ENCODE assay signal across 9 cellular contexts in genomic region chr16:50274771-50275415, GRCh38. TPM values are rescaled to one million over a fixed set of nuclear protein-coding genes. Genes with fewer than 3 reads are reported as not detected.
A peak's percentile ranks its signal among the peaks of the same experiment; 100 is the strongest.
DNase-seq lines count a peak whose midpoint lies in the region; ATAC-seq and TF ChIP-seq lines count a peak whose summit lies in the region.
"Had no signal": no experiment of that assay in that cellular context is flagged by ENCODE, and none has a peak within 500 bp of the region (broad histone marks: within the 10 kb centered on the region; RNA-seq: fewer than 3 reads in every experiment).

No MANE protein-coding gene starts in this region.

- ATAC-seq in GM21423 (IDR thresholded peaks at IDR 0.05; ENCODE audit: unreplicated experiment) (peak; percentile 1), mucosa of descending colon (peak; percentile 3), GM19395 (IDR thresholded peaks at IDR 0.05; ENCODE audit: unreplicated experiment) (no peak)

- TF ChIP-seq CTCF in mucosa of descending colon (IDR thresholded peaks at IDR 0.05) (no peak), GM10248 (IDR thresholded peaks at IDR 0.05; ENCODE audit: control extremely low read depth, extremely low read depth, low read depth, missing control alignments) (no peak)

- H3K4me3 Mint-ChIP-seq in activated T-helper 2 cell treated with anti-CD3 and anti-CD28 coated beads, Interferon-gamma antibody, Interleukin-2, Interleukin-4, amounts not matched to agents 10 μg/mL and 5 μg/mL and 100 μg/mL, durations not matched to agents 14 hours and 24 hours and 36 hours (ENCODE audit: low read depth) = peak overlapping the region; percentile 92

- peaks cover 0 to 33% (median 0%) of the 10 kb centered on the region in 11 experiments; a peak in 7 of 22 replicates for H4K20me1 ChIP-seq in BLaER1 treated with 17β-estradiol and CSF1 and Interleukin-3, amounts not matched to agents 10 nM and 100 nM

- no peak for DNase-seq in activated T-helper 2 cell treated with anti-CD3 and anti-CD28 coated beads, Interferon-gamma antibody, Interleukin-2, Interleukin-4, amounts not matched to agents 10 μg/mL and 5 μg/mL and 100 μg/mL, durations not matched to agents 14 hours and 24 hours and 36 hours (ENCODE audit: low spot score)
- DNase-seq in mucosa of descending colon = peak in 2 of 3 donors; percentile 23 to 47
- no peak for DNase-seq in glomerular visceral epithelial cell (ENCODE audit: extremely low spot score)
- no peak for DNase-seq in GM10248 (ENCODE audit: extremely low spot score)
- no peak for DNase-seq in NCI-H187 (lab: John Stamatoyannopoulos, UW)

- peaks cover 64% of the 10 kb centered on the region for H3K4me1 Mint-ChIP-seq in activated T-helper 2 cell treated with anti-CD3 and anti-CD28 coated beads, Interferon-gamma antibody, Interleukin-2, Interleukin-4, amounts not matched to agents 10 μg/mL and 5 μg/mL and 100 μg/mL, durations not matched to agents 14 hours and 24 hours and 36 hours (ENCODE audit: low read depth)

- peaks cover 0 to 18% (median 0%) of the 10 kb centered on the region in 11 experiments; a peak in 5 of 22 replicates for H3K36me3 ChIP-seq in BLaER1 treated with 17β-estradiol and CSF1 and Interleukin-3, amounts not matched to agents 10 nM and 100 nM
- no peaks in the 10 kb centered on the region for H3K36me3 ChIP-seq in mucosa of descending colon (ENCODE audit: low read depth)
- H3K36me3 ChIP-seq: HAP-1 had no signal

- CTCF ChIA-PET in GM10248 (lab: Yijun Ruan, JAX) = interaction anchor here (1.0 to 4.8 kb wide), 24 partner anchors 9 to 532 kb away, joined by 3 to 26 read pairs (median 6); partner anchors contain the start of genes CNEP1R1 and HEATR3

- no peaks in the 10 kb centered on the region for H3K9me3 Mint-ChIP-seq in activated T-helper 2 cell treated with anti-CD3 and anti-CD28 coated beads, Interferon-gamma antibody, Interleukin-2, Interleukin-4, amounts not matched to agents 10 μg/mL and 5 μg/mL and 100 μg/mL, durations not matched to agents 14 hours and 24 hours and 36 hours

- peak overlapping the region; percentile 91 to 100 (median 99) for H3K4me2 ChIP-seq in BLaER1 treated with 17β-estradiol and CSF1 and Interleukin-3, amounts not matched to agents 10 nM and 100 nM

- peaks cover 49% of the 10 kb centered on the region for H3K36me3 Mint-ChIP-seq in activated T-helper 2 cell treated with anti-CD3 and anti-CD28 coated beads, Interferon-gamma antibody, Interleukin-2, Interleukin-4, amounts not matched to agents 10 μg/mL and 5 μg/mL and 100 μg/mL, durations not matched to agents 14 hours and 24 hours and 36 hours (ENCODE audit: low read depth)

- H3K27me3 Mint-ChIP-seq in activated T-helper 2 cell treated with anti-CD3 and anti-CD28 coated beads, Interferon-gamma antibody, Interleukin-2, Interleukin-4, amounts not matched to agents 10 μg/mL and 5 μg/mL and 100 μg/mL, durations not matched to agents 14 hours and 24 hours and 36 hours (ENCODE audit: low read depth) = no peaks in the 10 kb centered on the region

- peak overlapping the region; percentile 50 to 73 (median 64) for H3K4me3 ChIP-seq in BLaER1 treated with 17β-estradiol and CSF1 and Interleukin-3, amounts not matched to agents 10 nM and 100 nM
- H3K4me3 ChIP-seq in mucosa of descending colon = no peak overlapping the region
- H3K4me3 ChIP-seq: HAP-1 had no signal

- intact Hi-C loops in activated T-helper 2 cell treated with anti-CD3 and anti-CD28 coated beads, Interferon-gamma antibody, Interleukin-2, Interleukin-4, amounts not matched to agents 10 μg/mL and 5 μg/mL and 100 μg/mL, durations not matched to agents 14 hours and 24 hours and 36 hours (cut with micrococcal nuclease) = loop anchor here (5.0 kb wide), 1 partner anchor 123 kb away; the partner anchor contains the start of gene TENT4B
- intact Hi-C loops in mucosa of descending colon (cut with DNase I, micrococcal nuclease) = no loop called here

- peaks cover 78 to 98% (median 95%) of the 10 kb centered on the region in 10 experiments for H3K4me1 ChIP-seq in BLaER1 treated with 17β-estradiol and CSF1 and Interleukin-3, amounts not matched to agents 10 nM and 100 nM
- H3K4me1 ChIP-seq in mucosa of descending colon (ENCODE audit: low read depth) = peaks cover 11% of the 10 kb centered on the region

- POLR2A ChIA-PET in GM10248 (lab: Yijun Ruan, JAX) = interaction anchor here (0.5 to 1.5 kb wide), 3 partner anchors 7 to 34 kb away, joined by 3 to 6 read pairs (median 3); no protein-coding TSS in a partner anchor

- peak overlapping the region; percentile 86 to 98 (median 94) for H3K9ac ChIP-seq in BLaER1 treated with 17β-estradiol and CSF1 and Interleukin-3, amounts not matched to agents 10 nM and 100 nM

- peak overlapping the region; percentile 92 to 100 (median 98) for H3K27ac ChIP-seq in BLaER1 treated with 17β-estradiol and CSF1 and Interleukin-3, amounts not matched to agents 10 nM and 100 nM

- no peaks in the 10 kb centered on the region for H3K27me3 ChIP-seq in BLaER1 treated with 17β-estradiol and CSF1 and Interleukin-3, amounts not matched to agents 10 nM and 100 nM

- H3K27ac Mint-ChIP-seq in activated T-helper 2 cell treated with anti-CD3 and anti-CD28 coated beads, Interferon-gamma antibody, Interleukin-2, Interleukin-4, amounts not matched to agents 10 μg/mL and 5 μg/mL and 100 μg/mL, durations not matched to agents 14 hours and 24 hours and 36 hours = peak overlapping the region; percentile 98

- no peaks in the 10 kb centered on the region for H3K9me3 ChIP-seq in BLaER1 treated with 17β-estradiol and CSF1 and Interleukin-3, amounts not matched to agents 10 nM and 100 nM (replicated peaks in 1 of 11)
- no peaks in the 10 kb centered on the region for H3K9me3 ChIP-seq in mucosa of descending colon
- H3K9me3 ChIP-seq: HAP-1 had no signal

RNA-seq across cellular contexts. Expression of gene ADCY7, which starts 8.5 kb away (rescaled TPM):
- 78.7 and 89.5 TPM in 2 replicates for total RNA-seq in activated T-helper 2 cell treated with anti-CD3 and anti-CD28 coated beads, Interferon-gamma antibody, Interleukin-2, Interleukin-4, amounts not matched to agents 10 μg/mL and 5 μg/mL and 100 μg/mL, durations not matched to agents 14 hours and 24 hours and 36 hours
- total RNA-seq in mucosa of descending colon = 10 to 100 TPM; 12.4 to 25.0 (median 22.7) TPM

Comparison
In these comparisons a context has a peak if more than half of its experiments do, and no peak if none do; other contexts are left out.
1. DNase-seq: peak in mucosa of descending colon (2 of 3); none in activated T-helper 2 cell treated with anti-CD3 and anti-CD28 coated beads, Interferon-gamma antibody, Interleukin-2, Interleukin-4, amounts not matched to agents 10 μg/mL and 5 μg/mL and 100 μg/mL, durations not matched to agents 14 hours and 24 hours and 36 hours (single experiment), glomerular visceral epithelial cell (single experiment), GM10248 (single experiment) and NCI-H187 (0 of 2).